ENCODE assay signal across 13 cellular contexts in genomic region chr16:4324871-4325740, GRCh38. TPM values are rescaled to one million over a fixed set of nuclear protein-coding genes. Genes with fewer than 3 reads are reported as not detected.
DNase-seq lines count a peak whose midpoint lies in the region; ATAC-seq, FAIRE-seq and TF ChIP-seq lines count a peak whose summit lies in the region.
"Had no signal": no experiment of that assay in that cellular context is flagged by ENCODE, and none has a peak within 500 bp of the region (broad histone marks: within the 10 kb centered on the region; RNA-seq: fewer than 3 reads in every experiment).

No MANE protein-coding gene starts in this region.

- H3K27ac ChIP-seq in RWPE2 (ENCODE audit: poor library complexity, severe bottlenecking) (peak overlapping the region; percentile 94), kidney (ENCODE audit: low read depth in 2 of 2, low read length in 2 of 2) (peak overlapping the region; percentile 90 to 93), stomach (peak overlapping the region in 4 of 5 donors; percentile 83 to 89 (median 83))
- H3K27ac ChIP-seq: PC-9 had no signal

- no peaks in the 10 kb centered on the region for H3K9me3 ChIP-seq in RWPE2 (ENCODE audit: severe bottlenecking)
- H3K9me3 ChIP-seq in kidney (ENCODE audit: control insufficient read depth in 1 of 2, low read length in 2 of 2): no peaks in the 10 kb centered on the region
- no peaks in the 10 kb centered on the region for H3K9me3 ChIP-seq in stomach

- intact Hi-C loops in kidney (cut with DNase I): loop anchor here (5.0 kb wide), 1 partner anchor 33 kb away; no protein-coding TSS in a partner anchor
- intact Hi-C loops in stomach (cut with DNase I; ENCODE audit: low total_unique reads): loop anchor here (5.0 kb wide), 1 partner anchor 123 kb away; no protein-coding TSS in a partner anchor

- FAIRE-seq in kidney (lab: Jason Lieb, UNC): no peak
- FAIRE-seq: bronchial epithelial cell had no signal

- no peak for TF ChIP-seq POLR2A in stomach (IDR thresholded peaks at IDR 0.05)

- TF ChIP-seq EP300 in stomach (IDR thresholded peaks at IDR 0.05): no peak

- H3K27me3 ChIP-seq in RWPE2 (ENCODE audit: insufficient read depth, poor library complexity, severe bottlenecking): no peaks in the 10 kb centered on the region
- peaks cover 0 to 8% (median 0%) of the 10 kb centered on the region in 3 donors for H3K27me3 ChIP-seq in stomach

- H3K4me1 ChIP-seq in RWPE2 (ENCODE audit: insufficient read depth, poor library complexity, severe bottlenecking) (peaks cover 33% of the 10 kb centered on the region), kidney (ENCODE audit: control insufficient read depth in 1 of 2, insufficient read depth in 1 of 2, low read depth in 1 of 2, low read length in 2 of 2) (peaks cover 74 to 77% of the 10 kb centered on the region in 2 donors), stomach (peaks cover 71 to 98% (median 85%) of the 10 kb centered on the region in 4 donors)

- peak overlapping the region in 1 of 2 donors; percentile 78 for H3K9ac ChIP-seq in kidney (ENCODE audit: low read length in 2 of 2)

- WGBS in stomach, 5 donors: 50 to 59% (median 55%) methylated on average over 12 to 16 of the region's 16 CpGs

- no peaks in the 10 kb centered on the region; the same call in 1 of the 2 replicates for H3K36me3 ChIP-seq in RWPE2 (ENCODE audit: low read depth)
- no peaks in the 10 kb centered on the region for H3K36me3 ChIP-seq in kidney (ENCODE audit: control insufficient read depth in 1 of 2, insufficient read depth in 2 of 2, low read length in 2 of 2)
- H3K36me3 ChIP-seq in stomach: no peaks in the 10 kb centered on the region

- ATAC-seq in RWPE2 (ENCODE audit: low read depth): no peak
- ATAC-seq in HG02623 (IDR thresholded peaks at IDR 0.05; ENCODE audit: unreplicated experiment): no peak
- ATAC-seq in GM19467 (IDR thresholded peaks at IDR 0.05; ENCODE audit: unreplicated experiment): no peak
- ATAC-seq: activated T-cell treated with anti-CD3 and anti-CD28 coated beads, Interleukin-2, amount 50 U/mL, for 72 hours had no signal

- TF ChIP-seq CTCF in GM20000 (IDR thresholded peaks at IDR 0.05; ENCODE audit: extremely low read depth, missing control alignments): no peak
- TF ChIP-seq CTCF in RWPE2 (IDR thresholded peaks at IDR 0.05; ENCODE audit: poor library complexity, severe bottlenecking): no peak
- TF ChIP-seq CTCF in kidney (IDR thresholded peaks at IDR 0.05; ENCODE audit: borderline replicate concordance, extremely low read depth, insufficient read depth): no peak
- TF ChIP-seq CTCF in stomach (IDR thresholded peaks at IDR 0.05): no peak

- peak; percentile 80 for DNase-seq in GM20000 (ENCODE audit: low spot score)
- DNase-seq in RWPE2 (ENCODE audit: low spot score): peak; percentile 55
- DNase-seq in kidney: no peak
- no peak for DNase-seq in stomach
- no peak for DNase-seq in kidney glomerular epithelial cell (lab: John Stamatoyannopoulos, UW)
- no peak for DNase-seq in NCI-H187 treated with DMSO at 0.1 percent for 48 hours (lab: John Stamatoyannopoulos, UW)
- DNase-seq: activated T-cell treated with anti-CD3 and anti-CD28 coated beads, Interleukin-2, amount 50 U/mL, for 72 hours; NCI-H1694; PC-9; stimulated activated CD4-positive, alpha-beta T cell treated with anti-CD3 and anti-CD28 coated beads, Interleukin-4, amount 100 ng/mL, for 4 hours had no signal

- H3K4me3 ChIP-seq in RWPE2 (ENCODE audit: severe bottlenecking) (no peak overlapping the region), kidney (ENCODE audit: low read length in 2 of 2) (peak overlapping the region in 1 of 2 donors; percentile 35), stomach (peak overlapping the region in 1 of 4 donors; percentile 13)
- H3K4me3 ChIP-seq: PC-9 had no signal

RNA-seq across cellular contexts. Expression of gene GLIS2, which starts 9.2 kb away (rescaled TPM):
- total RNA-seq in kidney: 68.7 TPM
- 35.6 TPM for polyA plus RNA-seq in kidney (ENCODE audit: insufficient read depth, low read depth, low replicate concordance)
- 10 to 100 TPM in 1 of 5 donors, 1 to 10 TPM in 4; 3.2 to 21.0 (median 4.6) TPM for total RNA-seq in stomach
- 1 to 10 TPM; 4.4 to 9.0 (median 5.8) TPM for polyA plus RNA-seq in stomach

RNA-seq across cellular contexts. Expression of gene PAM16, which starts 26.0 kb away (rescaled TPM):
- 29.4 TPM for total RNA-seq in kidney
- polyA plus RNA-seq in kidney (ENCODE audit: insufficient read depth, low read depth, low replicate concordance): 61.1 TPM
- 100 to 1,000 TPM in 1 of 5 donors, 10 to 100 TPM in 3, 1 to 10 TPM in 1; 4.7 to 218 (median 28.1) TPM for total RNA-seq in stomach
- polyA plus RNA-seq in stomach: 100 to 1,000 TPM in 2 of 3 donors, 10 to 100 TPM in 1; 54.4 to 117 (median 104) TPM

RNA-seq across cellular contexts. Expression of gene VASN, which starts 46.5 kb away (rescaled TPM):
- 82.7 TPM for total RNA-seq in kidney
- 75.7 TPM for polyA plus RNA-seq in kidney (ENCODE audit: insufficient read depth, low read depth, low replicate concordance)
- total RNA-seq in stomach: 10 to 100 TPM; 10.5 to 25.6 (median 11.6) TPM
- polyA plus RNA-seq in stomach: 1 to 10 TPM; 3.7 to 7.2 (median 5.1) TPM
- total RNA-seq: activated T-cell treated with anti-CD3 and anti-CD28 coated beads, Interleukin-2, amount 50 U/mL, for 72 hours had no signal

RNA-seq across cellular contexts. Expression of gene TFAP4, which starts 52.3 kb away (rescaled TPM):
- 11.9 TPM for total RNA-seq in kidney
- polyA plus RNA-seq in kidney (ENCODE audit: insufficient read depth, low read depth, low replicate concordance): 3.2 TPM
- total RNA-seq in stomach: 10 to 100 TPM in 1 of 5 donors, 1 to 10 TPM in 3, not detected in 1; 4.9 to 17.4 (median 6.5) TPM
- polyA plus RNA-seq in stomach: 1 to 10 TPM; 4.9 to 7.1 (median 5.5) TPM

Comparison
In these comparisons a context has a peak if more than half of its experiments do, and no peak if none do; other contexts are left out.
1. DNase-seq: peak in GM20000 (single experiment) and RWPE2 (single experiment); none in kidney (single experiment), stomach (single experiment), kidney glomerular epithelial cell (single experiment) and NCI-H187 treated with DMSO at 0.1 percent for 48 hours (single experiment).
2. Peak in every context shown above with its lines, with median percentiles within 50 percentile points of each other: H3K27ac ChIP-seq.